1 cellular context compared by ENCODE assay signal in genomic region chr11:12682730-12683500, GRCh38.
TF ChIP-seq lines count a peak whose summit lies in the region.

No MANE protein-coding gene starts in this region.

TF ChIP-seq in H1, 55 proteins besides CTCF, POLR2A, EP300 and RAD21 (continued from another document):
- TF ChIP-seq KDM5A (IDR thresholded peaks at IDR 0.05; ENCODE audit: low read length) (no peak), CHD2 (IDR thresholded peaks at IDR 0.05; ENCODE audit: low read length) (no peak), NRF1 (IDR thresholded peaks at IDR 0.05; ENCODE audit: low read depth, low read length) (no peak), RNF2 (IDR thresholded peaks at IDR 0.05; ENCODE audit: borderline replicate concordance, low read depth, low read length, missing control alignments, poor library complexity, severe bottlenecking) (no peak), SUZ12 (IDR thresholded peaks at IDR 0.05; ENCODE audit: low read length) (no peak), SAP30 (IDR thresholded peaks at IDR 0.05; ENCODE audit: insufficient read depth, insufficient replicate concordance, low read length) (no peak), SP2 (IDR thresholded peaks at IDR 0.05; ENCODE audit: low read length) (no peak), E2F6 (IDR thresholded peaks at IDR 0.05) (no peak), TCF12 (IDR thresholded peaks at IDR 0.05; ENCODE audit: low read depth, low read length) (no peak), CHD7 (IDR thresholded peaks at IDR 0.05; ENCODE audit: insufficient replicate concordance, low read length) (no peak), PHF8 (conservative IDR thresholded peaks at IDR 0.05; ENCODE audit: low read depth, low read length) (no peak), SP1 (IDR thresholded peaks at IDR 0.05; ENCODE audit: low read depth, low read length) (no peak), POU5F1 (IDR thresholded peaks at IDR 0.05; ENCODE audit: low read depth, low read length) (no peak), POLR2AphosphoS5 (IDR thresholded peaks at IDR 0.05; ENCODE audit: low read depth, low read length) (no peak), CBX8 (IDR thresholded peaks at IDR 0.05; ENCODE audit: borderline replicate concordance, low read depth, low read length) (no peak), JUN (IDR thresholded peaks at IDR 0.05; ENCODE audit: low read depth, low read length) (no peak), CREB1 (IDR thresholded peaks at IDR 0.05) (no peak)
